Comparison of ENCODE assay signal across 8 cellular contexts in genomic region chr10:87093461-87094372, GRCh38. TPM values are rescaled to one million over a fixed set of nuclear protein-coding genes. Genes with fewer than 3 reads are reported as not detected.
DNase-seq lines count a peak whose midpoint lies in the region; ATAC-seq and TF ChIP-seq lines count a peak whose summit lies in the region.

No MANE protein-coding gene starts in this region.

- TF ChIP-seq CTCF in parathyroid adenoma (IDR thresholded peaks at IDR 0.05): no peak
- no peak for TF ChIP-seq CTCF in tibial artery (IDR thresholded peaks at IDR 0.05)

- in situ Hi-C loops in SK-MEL-5 (cut with HindIII; ENCODE audit: low pct_unique_long_range_greater_than_20kb, low sequenced_read_pairs): no loop called here

- peak overlapping the region; percentile 94 for H3K4me3 Mint-ChIP-seq in activated naive CD8-positive, alpha-beta T cell

- no peaks in the 10 kb centered on the region for H3K27me3 ChIP-seq in BLaER1 treated with 17β-estradiol and CSF1 and Interleukin-3, amounts not matched to agents 10 nM and 100 nM
- no peaks in the 10 kb centered on the region for H3K27me3 ChIP-seq in parathyroid adenoma (ENCODE audit: control insufficient read depth, insufficient read depth, low read length)
- H3K27me3 ChIP-seq in tibial artery: no peaks in the 10 kb centered on the region

- H3K4me1 Mint-ChIP-seq in activated naive CD8-positive, alpha-beta T cell (ENCODE audit: low read depth): peaks cover 59% of the 10 kb centered on the region

- H2AFZ ChIP-seq in parathyroid adenoma: peak overlapping the region; percentile 85

- ATAC-seq in HG03354 (IDR thresholded peaks at IDR 0.05; ENCODE audit: poor library complexity, severe bottlenecking, unreplicated experiment): peak; percentile 36
- ATAC-seq in Right ventricle myocardium superior (ENCODE audit: poor library complexity): peak; percentile 36

- H3K36me3 ChIP-seq in BLaER1 treated with 17β-estradiol and CSF1 and Interleukin-3, amounts not matched to agents 10 nM and 100 nM: peaks cover 27 to 55% (median 41%) of the 10 kb centered on the region in 11 experiments
- H3K36me3 ChIP-seq in parathyroid adenoma (ENCODE audit: control insufficient read depth, insufficient read depth, low read length) (no peaks in the 10 kb centered on the region), tibial artery (peaks cover 0 to 2% (median 0%) of the 10 kb centered on the region in 3 donors)

- peak overlapping the region; percentile 91 to 99 (median 97) for H3K9ac ChIP-seq in BLaER1 treated with 17β-estradiol and CSF1 and Interleukin-3, amounts not matched to agents 10 nM and 100 nM
- H3K9ac ChIP-seq in parathyroid adenoma: peak overlapping the region; percentile 30

- DNase-seq in SK-MEL-5 (ENCODE audit: low read depth, low spot score) (peak; percentile 30), Right ventricle myocardium superior (peak; percentile 81), tibial artery (peak; percentile 70 to 87)

- peak overlapping the region; percentile 94 to 99 (median 97) for H3K27ac ChIP-seq in BLaER1 treated with 17β-estradiol and CSF1 and Interleukin-3, amounts not matched to agents 10 nM and 100 nM
- H3K27ac ChIP-seq in parathyroid adenoma: peak overlapping the region; percentile 70
- peak overlapping the region; percentile 96 to 99 for H3K27ac ChIP-seq in tibial artery

- peaks cover 0 to 8% (median 2%) of the 10 kb centered on the region in 11 experiments; a peak in 16 of 22 replicates for H3K9me3 ChIP-seq in BLaER1 treated with 17β-estradiol and CSF1 and Interleukin-3, amounts not matched to agents 10 nM and 100 nM (replicated peaks in 1 of 11)
- H3K9me3 ChIP-seq in parathyroid adenoma (ENCODE audit: control insufficient read depth, low read length) (no peaks in the 10 kb centered on the region), tibial artery (no peaks in the 10 kb centered on the region)

- H3K4me3 ChIP-seq in BLaER1 treated with 17β-estradiol and CSF1 and Interleukin-3, amounts not matched to agents 10 nM and 100 nM: peak overlapping the region; percentile 72 to 93 (median 84)
- H3K4me3 ChIP-seq in parathyroid adenoma (ENCODE audit: low read depth, low read length) (peak overlapping the region; percentile 60), tibial artery (peak overlapping the region; percentile 85 to 94)

- H4K20me1 ChIP-seq in BLaER1 treated with 17β-estradiol and CSF1 and Interleukin-3, amounts not matched to agents 10 nM and 100 nM: peaks cover 45 to 54% (median 52%) of the 10 kb centered on the region in 11 experiments; a peak in 21 of 22 replicates

- TF ChIP-seq POLR2A in GM19193 (IDR thresholded peaks at IDR 0.05; ENCODE audit: extremely low read depth, insufficient read depth, insufficient read length): peak; percentile 37

- intact Hi-C loops in Right ventricle myocardium superior (cut with DNase I) (no loop called here), tibial artery (cut with DNase I; ENCODE audit: low total_unique reads) (loop anchor here (10.0 kb wide), 2 partner anchors 129 to 399 kb away; partner anchors contain the start of gene ADIRF)

- H3K9me3 Mint-ChIP-seq in activated naive CD8-positive, alpha-beta T cell (ENCODE audit: low read depth): no peaks in the 10 kb centered on the region

- peak overlapping the region; percentile 90 to 99 (median 96) for H3K4me2 ChIP-seq in BLaER1 treated with 17β-estradiol and CSF1 and Interleukin-3, amounts not matched to agents 10 nM and 100 nM
- peak overlapping the region; percentile 79 for H3K4me2 ChIP-seq in parathyroid adenoma (ENCODE audit: low read length)

- H3K27ac Mint-ChIP-seq in activated naive CD8-positive, alpha-beta T cell: peak overlapping the region; percentile 93

- H3K27me3 Mint-ChIP-seq in activated naive CD8-positive, alpha-beta T cell: no peaks in the 10 kb centered on the region

- H3K36me3 Mint-ChIP-seq in activated naive CD8-positive, alpha-beta T cell: peaks cover 5% of the 10 kb centered on the region

- peaks cover 14% of the 10 kb centered on the region for H3K79me2 ChIP-seq in parathyroid adenoma

- peaks cover 27 to 53% (median 46%) of the 10 kb centered on the region in 10 experiments for H3K4me1 ChIP-seq in BLaER1 treated with 17β-estradiol and CSF1 and Interleukin-3, amounts not matched to agents 10 nM and 100 nM
- H3K4me1 ChIP-seq in parathyroid adenoma (no peaks in the 10 kb centered on the region), tibial artery (peaks cover 0 to 46% (median 14%) of the 10 kb centered on the region in 4 donors)

RNA-seq across cellular contexts. Expression of gene GLUD1, which starts 0.9 kb away (rescaled TPM):
- 110 and 122 TPM in 2 replicates for total RNA-seq in SK-MEL-5 (2014; rRNA removed; shearing (Covaris generic))
- 71.2 and 87.7 TPM in 2 replicates for polyA plus RNA-seq in SK-MEL-5 (2015; cell fraction: cytosol; rRNA removed)
- 35.5 and 45.2 TPM in 2 replicates for polyA plus RNA-seq in SK-MEL-5 (2015; cell fraction: nucleus; rRNA removed)
- 101 TPM for total RNA-seq in Right ventricle myocardium superior

RNA-seq across cellular contexts. Expression of gene SHLD2, which starts 1.3 kb away (rescaled TPM):
- total RNA-seq in SK-MEL-5 (2014; rRNA removed; shearing (Covaris generic)): 32.0 and 32.6 TPM in 2 replicates
- 16.7 and 21.0 TPM in 2 replicates for polyA plus RNA-seq in SK-MEL-5 (2015; cell fraction: cytosol; rRNA removed)
- polyA plus RNA-seq in SK-MEL-5 (2015; cell fraction: nucleus; rRNA removed): 30.7 and 31.4 TPM in 2 replicates
- total RNA-seq in Right ventricle myocardium superior: 9.6 TPM

Comparison
In these comparisons a context has a peak if more than half of its experiments do, and no peak if none do; other contexts are left out.
1. Peak in every context shown above with its lines: DNase-seq, ATAC-seq, H3K4me3 ChIP-seq and H3K27ac ChIP-seq.
2. DNase-seq: peak in every context shown above with its lines; median percentile 81 in Right ventricle myocardium superior; 78 in tibial artery; 30 in SK-MEL-5.